ENCODE assay signal across 17 cellular contexts in the genomic region with DNA sequence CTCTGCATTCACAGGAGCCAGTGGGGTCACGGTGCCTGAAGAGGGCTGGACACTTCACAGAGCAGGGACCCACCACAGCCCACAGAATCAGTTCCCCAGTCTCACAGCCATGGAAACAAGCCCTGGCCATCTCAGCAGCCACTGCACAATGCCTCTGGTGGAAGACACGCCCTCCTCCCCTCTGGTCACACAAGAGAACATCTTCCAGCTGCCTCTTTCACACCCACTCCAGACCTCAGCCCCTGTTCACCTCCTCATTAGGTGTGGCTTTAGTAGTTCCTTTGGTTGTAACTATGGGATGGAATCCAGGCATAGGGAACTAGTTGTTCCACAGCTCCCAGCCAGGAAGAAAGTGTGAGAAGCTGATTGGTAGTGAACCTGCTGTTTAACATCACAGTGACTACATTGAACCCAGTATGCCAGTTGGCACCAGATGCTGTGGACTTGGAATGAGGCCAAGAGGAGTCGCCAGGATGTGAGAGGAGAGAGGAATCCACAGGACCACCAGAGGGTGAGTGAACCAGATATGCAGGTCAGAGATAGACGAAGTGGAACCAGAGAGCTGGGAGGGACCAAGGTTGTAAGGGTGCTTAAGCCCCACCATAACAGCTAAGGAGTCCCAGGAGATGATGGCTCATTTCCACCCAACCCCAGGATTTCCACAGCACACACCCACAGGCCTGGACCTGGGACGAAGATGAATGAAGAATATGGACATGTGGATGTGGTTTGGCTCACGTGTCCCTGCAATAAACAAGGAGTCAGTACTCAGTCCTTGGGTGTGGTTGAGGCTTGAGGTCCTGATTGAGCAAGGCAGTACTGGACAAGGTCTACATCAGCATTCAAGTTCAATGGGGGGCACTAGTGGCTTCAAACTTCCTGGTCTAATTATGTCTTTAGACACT. TPM values are rescaled to one million over a fixed set of nuclear protein-coding genes. Genes with fewer than 3 reads are reported as not detected.
DNase-seq lines count a peak whose midpoint lies in the region; ATAC-seq and TF ChIP-seq lines count a peak whose summit lies in the region.
"Had no signal": no experiment of that assay in that cellular context is flagged by ENCODE, and none has a peak within 500 bp of the region (broad histone marks: within the 10 kb centered on the region; RNA-seq: fewer than 3 reads in every experiment).

No MANE protein-coding gene starts in this region.

- H3K4me1 Mint-ChIP-seq in activated T-cell treated with anti-CD3 and anti-CD28 coated beads, Interleukin-2, amount 50 U/mL, for 4 hours (ENCODE audit: low read depth): no peaks in the 10 kb centered on the region

- peak; percentile 57 for ATAC-seq in gastroesophageal sphincter
- ATAC-seq in activated T-cell treated with anti-CD3 and anti-CD28 coated beads, Interleukin-2, amount 50 U/mL, for 4 hours: no peak
- ATAC-seq: naive thymus-derived CD8-positive, alpha-beta T cell had no signal

- intact Hi-C loops in ascending aorta (cut with DNase I): no loop called here

- no peak for TF ChIP-seq EP300 in gastroesophageal sphincter (IDR thresholded peaks at IDR 0.05)

- H3K27ac ChIP-seq in ACC112 (ENCODE audit: low read depth, low read length) (peak overlapping the region; percentile 97), ascending aorta (peak overlapping the region; percentile 47 to 64), gastroesophageal sphincter (no peak overlapping the region)
- H3K27ac ChIP-seq: BLaER1, esophagus squamous epithelium had no signal

- H3K36me3 ChIP-seq in ACC112 (ENCODE audit: insufficient read depth, low read length) (peaks cover 29% of the 10 kb centered on the region), BE2C (no peaks in the 10 kb centered on the region), ascending aorta (peaks cover 10 to 21% of the 10 kb centered on the region in 2 donors), gastroesophageal sphincter (peaks cover 0 to 55% of the 10 kb centered on the region in 2 donors)

- 37 to 76% methylated on average over 2 to 5 of the region's 6 CpGs for WGBS in gastroesophageal sphincter (ENCODE audit: low coverage in 1 of 2), 2 donors

- H3K9me3 Mint-ChIP-seq in activated T-cell treated with anti-CD3 and anti-CD28 coated beads, Interleukin-2, amount 50 U/mL, for 4 hours: peaks cover 5% of the 10 kb centered on the region

- DNase-seq in BE2C (peak; percentile 25), ascending aorta (ENCODE audit: low spot score in 2 of 2) (peak in 1 of 2 donors; percentile 70), cerebellum (ENCODE audit: low spot score) (no peak), GM10266 (ENCODE audit: extremely low spot score) (no peak), UCSD-AML1 (lab: John Stamatoyannopoulos, UW; ENCODE audit: unreplicated experiment) (no peak)
- DNase-seq in activated T-cell treated with anti-CD3 and anti-CD28 coated beads, Interleukin-2, amount 50 U/mL, for 4 hours: no peak
- DNase-seq: amniotic stem cell; DMS153; esophagus squamous epithelium; Karpas-422; naive thymus-derived CD8-positive, alpha-beta T cell; NCI-H187; NCI-H774 had no signal

- no peaks in the 10 kb centered on the region; the same call in 1 of the 2 replicates for H3K9me3 ChIP-seq in BE2C
- no peaks in the 10 kb centered on the region for H3K9me3 ChIP-seq in ascending aorta
- H3K9me3 ChIP-seq in gastroesophageal sphincter: no peaks in the 10 kb centered on the region

- H3K4me1 ChIP-seq in ACC112 (ENCODE audit: control insufficient read depth, insufficient read depth, low read length, unreplicated experiment): peaks cover 32% of the 10 kb centered on the region
- H3K4me1 ChIP-seq in BE2C: no peaks in the 10 kb centered on the region
- H3K4me1 ChIP-seq in ascending aorta: peaks cover 4 to 13% of the 10 kb centered on the region in 2 donors
- no peaks in the 10 kb centered on the region for H3K4me1 ChIP-seq in gastroesophageal sphincter
- H3K4me1 ChIP-seq: BLaER1 had no signal

- peak overlapping the region; percentile 54; the same call in 1 of the 2 replicates for H3K4me3 ChIP-seq in ACC112 (ENCODE audit: low read depth, low read length)
- H3K4me3 ChIP-seq in BE2C (ENCODE audit: low read depth, low read length): no peak overlapping the region
- H3K4me3 ChIP-seq in ascending aorta: no peak overlapping the region
- no peak overlapping the region for H3K4me3 ChIP-seq in gastroesophageal sphincter
- H3K4me3 ChIP-seq: BLaER1, esophagus squamous epithelium had no signal

- H2AFZ ChIP-seq in ACC112 (ENCODE audit: low read length, unreplicated experiment): no peak overlapping the region

- no peaks in the 10 kb centered on the region for H3K27me3 Mint-ChIP-seq in activated T-cell treated with anti-CD3 and anti-CD28 coated beads, Interleukin-2, amount 50 U/mL, for 4 hours (ENCODE audit: low read depth)
- H3K27me3 Mint-ChIP-seq: dendritic cell treated with granulocyte-macrophage colony-stimulating factor and Interleukin-4, amounts not matched to agents 40 ng/mL and 50 ng/mL, for 4 days; naive thymus-derived CD8-positive, alpha-beta T cell had no signal

- no peak for TF ChIP-seq POLR2A in gastroesophageal sphincter (IDR thresholded peaks at IDR 0.05)

- H3K79me2 ChIP-seq in ACC112 (ENCODE audit: control insufficient read depth, insufficient read depth, low read length, unreplicated experiment): no peaks in the 10 kb centered on the region

- H3K36me3 Mint-ChIP-seq in activated T-cell treated with anti-CD3 and anti-CD28 coated beads, Interleukin-2, amount 50 U/mL, for 4 hours (ENCODE audit: insufficient read depth): peaks cover 15% of the 10 kb centered on the region

- H3K27me3 ChIP-seq in ACC112 (ENCODE audit: insufficient read depth, low read length) (no peaks in the 10 kb centered on the region), BE2C (no peaks in the 10 kb centered on the region), ascending aorta (no peaks in the 10 kb centered on the region), gastroesophageal sphincter (no peaks in the 10 kb centered on the region)
- H3K27me3 ChIP-seq: BLaER1, esophagus squamous epithelium had no signal

- TF ChIP-seq CTCF in BE2C (IDR thresholded peaks at IDR 0.05; ENCODE audit: low read depth, low read length): no peak
- TF ChIP-seq CTCF in ascending aorta (IDR thresholded peaks at IDR 0.05): no peak
- TF ChIP-seq CTCF in gastroesophageal sphincter (IDR thresholded peaks at IDR 0.05): no peak
- no peak for TF ChIP-seq CTCF in GM10266 (IDR thresholded peaks at IDR 0.05; ENCODE audit: control insufficient read depth, insufficient read depth, low read depth, missing control alignments)

- H3K4me3 Mint-ChIP-seq in activated T-cell treated with anti-CD3 and anti-CD28 coated beads, Interleukin-2, amount 50 U/mL, for 4 hours: no peak overlapping the region
- H3K4me3 Mint-ChIP-seq: dendritic cell treated with granulocyte-macrophage colony-stimulating factor and Interleukin-4, amounts not matched to agents 40 ng/mL and 50 ng/mL, for 4 days; naive thymus-derived CD8-positive, alpha-beta T cell had no signal

RNA-seq across cellular contexts. Expression of gene BTN3A3, which starts 8.8 kb away (rescaled TPM):
- 2.4 TPM for polyA plus RNA-seq in BE2C (2012; ENCODE audit: insufficient read depth, insufficient read length, low read depth)
- total RNA-seq in ascending aorta (16.9 TPM), gastroesophageal sphincter (10 to 100 TPM in 2 of 4 donors, 1 to 10 TPM in 2; 5.0 to 13.4 (median 8.2) TPM), cerebellum (5.1 TPM)
- 10 to 100 TPM; 11.5 to 13.9 (median 11.8) TPM for total RNA-seq in activated T-cell treated with anti-CD3 and anti-CD28 coated beads, Interleukin-2, amount 50 U/mL, for 4 hours

RNA-seq across cellular contexts. Expression of gene BTN2A1, which starts 26.2 kb away (rescaled TPM):
- polyA plus RNA-seq in BE2C (2012; ENCODE audit: insufficient read depth, insufficient read length, low read depth): 31.1 TPM
- total RNA-seq in ascending aorta (8.3 TPM), gastroesophageal sphincter (10 to 100 TPM; 14.7 to 23.9 (median 18.2) TPM), cerebellum (14.1 TPM)
- 10 to 100 TPM; 12.1 to 15.9 (median 12.5) TPM for total RNA-seq in activated T-cell treated with anti-CD3 and anti-CD28 coated beads, Interleukin-2, amount 50 U/mL, for 4 hours

RNA-seq across cellular contexts. Expression of gene BTN3A1, which starts 29.4 kb away (rescaled TPM):
- polyA plus RNA-seq in BE2C (2012; ENCODE audit: insufficient read depth, insufficient read length, low read depth): 2.4 TPM
- total RNA-seq in ascending aorta (7.7 TPM), gastroesophageal sphincter (10 to 100 TPM in 1 of 4 donors, 1 to 10 TPM in 3; 7.5 to 14.3 (median 8.2) TPM), cerebellum (15.5 TPM)
- total RNA-seq in activated T-cell treated with anti-CD3 and anti-CD28 coated beads, Interleukin-2, amount 50 U/mL, for 4 hours: 10 to 100 TPM in 2 of 3 donors, 1 to 10 TPM in 1; 9.1 to 11.9 (median 10.8) TPM

RNA-seq across cellular contexts. Expression of gene BTN2A2, which starts 48.6 kb away (rescaled TPM):
- polyA plus RNA-seq in BE2C (2012; ENCODE audit: insufficient read depth, insufficient read length, low read depth): 3.6 TPM
- total RNA-seq in ascending aorta (22.5 TPM), gastroesophageal sphincter (10 to 100 TPM in 1 of 4 donors, 1 to 10 TPM in 3; 6.3 to 16.3 (median 7.1) TPM), cerebellum (9.5 TPM)
- total RNA-seq in activated T-cell treated with anti-CD3 and anti-CD28 coated beads, Interleukin-2, amount 50 U/mL, for 4 hours: 10 to 100 TPM in 1 of 3 donors, 1 to 10 TPM in 2; 9.0 to 10.3 (median 9.0) TPM

Comparison
In these comparisons a context has a peak if more than half of its experiments do, and no peak if none do; other contexts are left out.
1. H3K27ac ChIP-seq: peak in ACC112 (single experiment) and ascending aorta (2 of 2); none in gastroesophageal sphincter (0 of 4).